In genomic region chr12:570949-571794, GRCh38 we compare ENCODE assay signal across 7 cellular contexts.
DNase-seq lines count a peak whose midpoint lies in the region; TF ChIP-seq lines count a peak whose summit lies in the region.

No MANE protein-coding gene starts in this region.

- no peaks in the 10 kb centered on the region for H3K36me3 Mint-ChIP-seq in nephron (ENCODE audit: low read depth)

- H3K36me3 ChIP-seq in fibroblast of lung (ENCODE audit: control insufficient read depth, insufficient read depth, low read length) = no peaks in the 10 kb centered on the region

- H3K79me2 ChIP-seq in fibroblast of lung (ENCODE audit: control insufficient read depth, insufficient read depth, low read length) = no peaks in the 10 kb centered on the region

- H3K9me3 ChIP-seq in fibroblast of lung (ENCODE audit: control insufficient read depth, insufficient read depth, low read depth, low read length) = no peaks in the 10 kb centered on the region

- H3K27me3 Mint-ChIP-seq in nephron (ENCODE audit: low read depth) = no peaks in the 10 kb centered on the region

- peaks cover 18% of the 10 kb centered on the region for H3K4me1 ChIP-seq in fibroblast of lung (ENCODE audit: control insufficient read depth, extremely low read depth, insufficient read depth, low read length)

- in situ Hi-C loops in SK-MEL-5 (cut with HindIII; ENCODE audit: low pct_unique_long_range_greater_than_20kb, low sequenced_read_pairs) = no loop called here

- peak overlapping the region in 2 of 3 experiments; percentile 77 to 86 for H3K27ac Mint-ChIP-seq in nephron

- peak overlapping the region; percentile 57 for H3K9ac ChIP-seq in fibroblast of lung (ENCODE audit: insufficient read depth, low read length)

- no peaks in the 10 kb centered on the region for H4K20me1 ChIP-seq in fibroblast of lung (ENCODE audit: control insufficient read depth, extremely low read depth, insufficient read depth, low read length)

- H3K4me3 Mint-ChIP-seq in nephron = peak overlapping the region; percentile 81 to 86 (median 85)

- H3K4me3 ChIP-seq in fibroblast of lung (replicated peaks in 1 of 4; ENCODE audit: control extremely low read depth in 1 of 4, insufficient read depth in 1 of 4, low read depth in 3 of 4, low read length in 4 of 4) = peak overlapping the region; percentile 39 to 78 (median 56)

- peak; percentile 27 for DNase-seq in GOT3 (lab: John Stamatoyannopoulos, UW)
- DNase-seq in SK-MEL-5 (ENCODE audit: low read depth, low spot score) = peak; percentile 26
- DNase-seq in fibroblast of lung (ENCODE audit: low read depth in 2 of 2) = peak; percentile 77 to 87
- no peak for DNase-seq in NCI-H146 (lab: John Stamatoyannopoulos, UW)
- DNase-seq in stimulated activated naive CD4-positive, alpha-beta T cell (lab: John Stamatoyannopoulos, UW) = no peak
- DNase-seq in inferior parietal cortex (ENCODE audit: extremely low spot score) = no peak

- H2AFZ ChIP-seq in fibroblast of lung (ENCODE audit: low read length) = peak overlapping the region; percentile 89

- no peaks in the 10 kb centered on the region for H3K27me3 ChIP-seq in fibroblast of lung (ENCODE audit: control insufficient read depth, insufficient read depth, low read length)

- TF ChIP-seq CTCF in fibroblast of lung (conservative IDR thresholded peaks at IDR 0.05 in 1 of 2, IDR thresholded peaks at IDR 0.05 in 1 of 2; ENCODE audit: low read depth in 1 of 2, low read length in 2 of 2) (no peak), nephron (IDR thresholded peaks at IDR 0.05; ENCODE audit: unreplicated experiment in 3 of 3) (no peak)

- H3K9me3 Mint-ChIP-seq in nephron = no peaks in the 10 kb centered on the region

- H3K27ac ChIP-seq in fibroblast of lung (ENCODE audit: insufficient read depth, low read length) = peak overlapping the region; percentile 67

- H3K4me1 Mint-ChIP-seq in nephron = peaks cover 33% of the 10 kb centered on the region

- H3K4me2 ChIP-seq in fibroblast of lung (ENCODE audit: extremely low read depth, insufficient read depth, low read length) = peak overlapping the region; percentile 82

Comparison
In these comparisons a context has a peak if more than half of its experiments do, and no peak if none do; other contexts are left out.
1. DNase-seq: peak in GOT3 (single experiment), SK-MEL-5 (single experiment) and fibroblast of lung (2 of 2); none in NCI-H146 (single experiment), stimulated activated naive CD4-positive, alpha-beta T cell (0 of 6) and inferior parietal cortex (single experiment).